In the genomic region with DNA sequence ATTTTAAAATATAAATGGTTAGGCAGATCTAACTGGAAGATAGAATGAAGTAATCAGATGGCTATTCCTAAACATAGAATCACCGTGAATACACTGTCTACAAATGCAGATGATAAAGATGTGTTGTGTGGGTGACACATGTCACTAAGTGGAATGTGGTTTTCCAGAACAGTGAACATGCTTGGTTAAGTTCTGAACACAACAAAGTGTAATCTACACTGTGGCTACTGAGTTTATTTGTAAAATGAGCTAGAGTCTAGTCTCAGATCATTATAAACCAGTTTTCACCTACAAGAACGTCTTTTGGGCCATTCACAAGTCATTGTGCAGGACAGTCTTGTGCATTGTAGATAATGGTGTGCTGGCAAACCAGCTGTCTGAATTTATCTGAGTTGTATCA, we compare ENCODE assay signal across 13 cellular contexts. TPM values are rescaled to one million over a fixed set of nuclear protein-coding genes. Genes with fewer than 3 reads are reported as not detected.
DNase-seq lines count a peak whose midpoint lies in the region; ATAC-seq and TF ChIP-seq lines count a peak whose summit lies in the region.
"Had no signal": no experiment of that assay in that cellular context is flagged by ENCODE, and none has a peak within 500 bp of the region (broad histone marks: within the 10 kb centered on the region; RNA-seq: fewer than 3 reads in every experiment).

No MANE protein-coding gene starts in this region.

- no peak overlapping the region for H3K4me3 ChIP-seq in Jurkat, Clone E6-1 (ENCODE audit: low read length)
- H3K4me3 ChIP-seq in epithelial cell of proximal tubule (ENCODE audit: low read depth, low read length) (no peak overlapping the region), upper lobe of right lung (no peak overlapping the region), PC-3 (ENCODE audit: low read length) (no peak overlapping the region)

- DNase-seq in activated naive CD4-positive, alpha-beta T cell treated with anti-CD3 and anti-CD28 coated beads, Interleukin-2, amount 10 ng/mL, durations not matched to agents 7 days and 5 days: no peak
- no peak for DNase-seq in activated naive CD4-positive, alpha-beta T cell treated with anti-CD3 and anti-CD28 coated beads, Interleukin-2, amount 50 U/mL, for 16 hours
- peak; percentile 70 for DNase-seq in Jurkat, Clone E6-1 (ENCODE audit: low read depth, low spot score)
- DNase-seq in epithelial cell of proximal tubule (ENCODE audit: low read depth) (peak; percentile 16), upper lobe of right lung (no peak), cerebellar cortex (ENCODE audit: low spot score) (no peak), PC-3 (no peak)
- no peak for DNase-seq in stimulated activated CD4-positive, alpha-beta T cell treated with anti-CD3 and anti-CD28 coated beads, Interleukin-15, amount 100 ng/mL, for 24 hours
- DNase-seq: amygdala, NCI-H526 treated with DMSO at 0.1 percent for 48 hours, right cardiac atrium, T1000 had no signal

- no peaks in the 10 kb centered on the region for H3F3A ChIP-seq in PC-3 (ENCODE audit: low read length, unreplicated experiment)

- no peaks in the 10 kb centered on the region for H3K9me2 ChIP-seq in PC-3 (replicated peaks; ENCODE audit: low read length)

- no peaks in the 10 kb centered on the region for H3K9me3 ChIP-seq in upper lobe of right lung
- H3K9me3 ChIP-seq in PC-3 (ENCODE audit: low read length): no peaks in the 10 kb centered on the region

- no peaks in the 10 kb centered on the region for H4K20me1 ChIP-seq in PC-3 (ENCODE audit: low read length)

- peaks cover 32% of the 10 kb centered on the region for H3K4me1 ChIP-seq in upper lobe of right lung
- no peaks in the 10 kb centered on the region for H3K4me1 ChIP-seq in PC-3 (ENCODE audit: insufficient read depth, low read length)

- H3K9ac ChIP-seq in PC-3 (ENCODE audit: low read length): no peak overlapping the region

- peaks cover 9% of the 10 kb centered on the region for H3K9me3 Mint-ChIP-seq in activated naive CD4-positive, alpha-beta T cell treated with anti-CD3 and anti-CD28 coated beads, Interleukin-2, amount 10 ng/mL, durations not matched to agents 7 days and 5 days
- H3K9me3 Mint-ChIP-seq: IgD-negative memory B cell had no signal

- no TSS peak for BruUV-seq in PC-3 (replicated peaks; lab: Mats Ljungman, UMichigan)

- no peak for TF ChIP-seq CTCF in epithelial cell of proximal tubule (conservative IDR thresholded peaks at IDR 0.05; ENCODE audit: low read depth, low read length)
- TF ChIP-seq CTCF in upper lobe of right lung (IDR thresholded peaks at IDR 0.05): no peak
- no peak for TF ChIP-seq CTCF in PC-3 (conservative IDR thresholded peaks at IDR 0.05; ENCODE audit: low read depth, low read length)

- peak overlapping the region; percentile 83 for H3K4me3 Mint-ChIP-seq in activated naive CD4-positive, alpha-beta T cell treated with anti-CD3 and anti-CD28 coated beads, Interleukin-2, amount 10 ng/mL, durations not matched to agents 7 days and 5 days

- no peaks in the 10 kb centered on the region for H3K79me2 ChIP-seq in PC-3 (ENCODE audit: low read length)

- no peak overlapping the region for H2AFZ ChIP-seq in PC-3 (ENCODE audit: low read length)

- ATAC-seq in upper lobe of right lung (no peak), PC-3 (no peak)

- intact Hi-C loops in upper lobe of right lung (cut with DNase I): no loop called here
- intact Hi-C loops in PC-3 (cut with micrococcal nuclease): no loop called here

- H3K27ac Mint-ChIP-seq in activated naive CD4-positive, alpha-beta T cell treated with anti-CD3 and anti-CD28 coated beads, Interleukin-2, amount 10 ng/mL, durations not matched to agents 7 days and 5 days: peak overlapping the region; percentile 96

- H3K36me3 Mint-ChIP-seq in activated naive CD4-positive, alpha-beta T cell treated with anti-CD3 and anti-CD28 coated beads, Interleukin-2, amount 10 ng/mL, durations not matched to agents 7 days and 5 days: peaks cover 93% of the 10 kb centered on the region

- H3K27me3 ChIP-seq in upper lobe of right lung (no peaks in the 10 kb centered on the region), PC-3 (ENCODE audit: low read length) (no peaks in the 10 kb centered on the region)

- H3K27ac ChIP-seq in upper lobe of right lung (peak overlapping the region; percentile 63), PC-3 (ENCODE audit: low read length) (no peak overlapping the region)

- CTCF ChIA-PET in activated naive CD4-positive, alpha-beta T cell treated with anti-CD3 and anti-CD28 coated beads, Interleukin-2, amount 10 ng/mL, durations not matched to agents 7 days and 5 days (lab: Charles Lee): interaction anchor here (2.0 to 6.7 kb wide), 2 partner anchors 10 to 19 kb away, joined by 8 to 53 read pairs; no protein-coding TSS in a partner anchor
- CTCF ChIA-PET in PC-3 (lab: Charles Lee): no interaction called here

- peaks cover 16% of the 10 kb centered on the region for H3K36me3 ChIP-seq in upper lobe of right lung
- H3K36me3 ChIP-seq in PC-3 (ENCODE audit: low read depth, low read length): peaks cover 28% of the 10 kb centered on the region; the same call in 1 of the 2 replicates

- POLR2A ChIA-PET in PC-3 (lab: Charles Lee; ENCODE audit: unreplicated experiment): no interaction called here

- no peak overlapping the region for H3K4me2 ChIP-seq in PC-3 (ENCODE audit: low read length)

- H3K4me1 Mint-ChIP-seq in activated naive CD4-positive, alpha-beta T cell treated with anti-CD3 and anti-CD28 coated beads, Interleukin-2, amount 10 ng/mL, durations not matched to agents 7 days and 5 days: peaks cover 98% of the 10 kb centered on the region

- H3K27me3 Mint-ChIP-seq in activated naive CD4-positive, alpha-beta T cell treated with anti-CD3 and anti-CD28 coated beads, Interleukin-2, amount 10 ng/mL, durations not matched to agents 7 days and 5 days: no peaks in the 10 kb centered on the region
- H3K27me3 Mint-ChIP-seq: IgD-negative memory B cell had no signal

RNA-seq across cellular contexts. Expression of gene OXNAD1, which starts 35.3 kb away (rescaled TPM):
- polyA plus RNA-seq in Jurkat, Clone E6-1 (2012; ENCODE audit: insufficient read depth, insufficient read length): 15.0 TPM
- total RNA-seq in epithelial cell of proximal tubule (6.1 and 14.2 TPM in 2 replicates), upper lobe of right lung (12.8 TPM), PC-3 (2014; rRNA removed) (17.6 and 20.5 TPM in 2 replicates)

RNA-seq across cellular contexts. Expression of gene DPH3, which starts 35.5 kb away (rescaled TPM):
- 24.7 TPM for polyA plus RNA-seq in Jurkat, Clone E6-1 (2012; ENCODE audit: insufficient read depth, insufficient read length)
- total RNA-seq in epithelial cell of proximal tubule: 12.6 and 19.0 TPM in 2 replicates
- total RNA-seq in upper lobe of right lung: 29.8 TPM
- total RNA-seq in PC-3 (2014; rRNA removed): 8.1 and 10.2 TPM in 2 replicates

Comparison
In these comparisons a context has a peak if more than half of its experiments do, and no peak if none do; other contexts are left out.
1. DNase-seq: peak in Jurkat, Clone E6-1 (single experiment) and epithelial cell of proximal tubule (single experiment); none in activated naive CD4-positive, alpha-beta T cell treated with anti-CD3 and anti-CD28 coated beads, Interleukin-2, amount 10 ng/mL, durations not matched to agents 7 days and 5 days (single experiment), activated naive CD4-positive, alpha-beta T cell treated with anti-CD3 and anti-CD28 coated beads, Interleukin-2, amount 50 U/mL, for 16 hours (single experiment), upper lobe of right lung (single experiment), cerebellar cortex (single experiment), PC-3 (single experiment) and stimulated activated CD4-positive, alpha-beta T cell treated with anti-CD3 and anti-CD28 coated beads, Interleukin-15, amount 100 ng/mL, for 24 hours (single experiment).